1 cellular context compared by ENCODE assay signal in genomic region chr20:17940447-17940971, GRCh38.
TF ChIP-seq lines count a peak whose summit lies in the region.

No MANE protein-coding gene starts in this region.

TF ChIP-seq in HepG2, 621 proteins besides CTCF, POLR2A, EP300 and RAD21 (continues in another document):
- TF ChIP-seq SRSF1 (optimal IDR thresholded peaks at IDR 0.05; ENCODE audit: low read depth, low read length): no peak
- no peak for TF ChIP-seq ZBTB20 (CRISPR knock-in tag; IDR thresholded peaks at IDR 0.05; ENCODE audit: borderline replicate concordance, low read depth)
- no peak for TF ChIP-seq ELF4 (CRISPR knock-in tag; IDR thresholded peaks at IDR 0.05; ENCODE audit: borderline replicate concordance)
- no peak; the same call in 1 of the 2 replicates for TF ChIP-seq ZSCAN9 (CRISPR knock-in tag; IDR thresholded peaks at IDR 0.05; ENCODE audit: borderline replicate concordance)
- TF ChIP-seq ZNF24 (IDR thresholded peaks at IDR 0.05): no peak
- no peak; the same call in 1 of the 2 replicates for TF ChIP-seq ATF3 (CRISPR knock-in tag; IDR thresholded peaks at IDR 0.05)
- peak; percentile 86 for TF ChIP-seq AGO2 (optimal IDR thresholded peaks at IDR 0.05; ENCODE audit: low read depth, low read length)
- TF ChIP-seq NR2C2 (CRISPR knock-in tag; IDR thresholded peaks at IDR 0.05; ENCODE audit: borderline replicate concordance): no peak
- TF ChIP-seq ETV5 (CRISPR knock-in tag; IDR thresholded peaks at IDR 0.05; ENCODE audit: borderline replicate concordance): no peak; the same call in 1 of the 2 replicates
- no peak for TF ChIP-seq NFRKB (IDR thresholded peaks at IDR 0.05)
- no peak for TF ChIP-seq ZNF138 (CRISPR knock-in tag; IDR thresholded peaks at IDR 0.05; ENCODE audit: low read depth)
- peak; percentile 76; the same call in 1 of the 2 replicates for TF ChIP-seq NCOA5 (CRISPR knock-in tag; IDR thresholded peaks at IDR 0.05)
- TF ChIP-seq STAG1 (CRISPR knock-in tag; IDR thresholded peaks at IDR 0.05): no peak
- TF ChIP-seq ZNF772 (CRISPR knock-in tag; IDR thresholded peaks at IDR 0.05): no peak
- TF ChIP-seq ZNF468 (CRISPR knock-in tag; IDR thresholded peaks at IDR 0.05): no peak
- no peak for TF ChIP-seq ZNF629 (CRISPR knock-in tag; conservative IDR thresholded peaks at IDR 0.05)
- TF ChIP-seq XBP1 (CRISPR knock-in tag; IDR thresholded peaks at IDR 0.05): no peak
- TF ChIP-seq ZNF598 (CRISPR knock-in tag; IDR thresholded peaks at IDR 0.05; ENCODE audit: borderline replicate concordance): 0 out of 2 replicates have a peak, but pooled peaks have one; percentile 5
- TF ChIP-seq RNF2 (conservative IDR thresholded peaks at IDR 0.05; ENCODE audit: low read depth): no peak
- no peak for TF ChIP-seq ZNF550 (CRISPR knock-in tag; IDR thresholded peaks at IDR 0.05; ENCODE audit: borderline replicate concordance)
- TF ChIP-seq ZFP41 (CRISPR knock-in tag; IDR thresholded peaks at IDR 0.05; ENCODE audit: borderline replicate concordance): no peak
- 0 out of 2 replicates have a peak, but pooled peaks have one; percentile 25 for TF ChIP-seq ZNF343 (CRISPR knock-in tag; IDR thresholded peaks at IDR 0.05)
- TF ChIP-seq PREB (CRISPR knock-in tag; IDR thresholded peaks at IDR 0.05): peak; percentile 48; the same call in 1 of the 2 replicates
- peak; percentile 96 for TF ChIP-seq PAF1 (CRISPR knock-in tag; IDR thresholded peaks at IDR 0.05)
- TF ChIP-seq NFATC3 (CRISPR knock-in tag; IDR thresholded peaks at IDR 0.05): no peak
- no peak for TF ChIP-seq ZNF75D (CRISPR knock-in tag; IDR thresholded peaks at IDR 0.05; ENCODE audit: borderline replicate concordance)
- no peak for TF ChIP-seq SP140L (CRISPR knock-in tag; IDR thresholded peaks at IDR 0.05; ENCODE audit: borderline replicate concordance)
- no peak for TF ChIP-seq ZMAT3 (CRISPR knock-in tag; conservative IDR thresholded peaks at IDR 0.05)
- 0 out of 2 replicates have a peak, but pooled peaks have one; percentile 35 for TF ChIP-seq FOXJ3 (CRISPR knock-in tag; IDR thresholded peaks at IDR 0.05; ENCODE audit: borderline replicate concordance)
- TF ChIP-seq MYPOP (CRISPR knock-in tag; IDR thresholded peaks at IDR 0.05): 0 out of 2 replicates have a peak, but pooled peaks have one; percentile 10
- no peak for TF ChIP-seq TFE3 (CRISPR knock-in tag; IDR thresholded peaks at IDR 0.05)
- no peak for TF ChIP-seq ZFP36 (IDR thresholded peaks at IDR 0.05; ENCODE audit: borderline replicate concordance, low read depth, low read length, partially characterized antibody)
- TF ChIP-seq ZNF354B (CRISPR knock-in tag; IDR thresholded peaks at IDR 0.05): 0 out of 2 replicates have a peak, but pooled peaks have one; percentile 76
- no peak; the same call in 1 of the 2 replicates for TF ChIP-seq ZBTB25 (CRISPR knock-in tag; IDR thresholded peaks at IDR 0.05)
- no peak for TF ChIP-seq MLLT10 (CRISPR knock-in tag; IDR thresholded peaks at IDR 0.05)
- no peak for TF ChIP-seq ZNF724P (CRISPR knock-in tag; IDR thresholded peaks at IDR 0.05; ENCODE audit: borderline replicate concordance)
- TF ChIP-seq ZNF251 (CRISPR knock-in tag; IDR thresholded peaks at IDR 0.05): 0 out of 2 replicates have a peak, but pooled peaks have one; percentile 44
- TF ChIP-seq KDM5B (CRISPR knock-in tag; IDR thresholded peaks at IDR 0.05; ENCODE audit: borderline replicate concordance): no peak
- TF ChIP-seq ZNF260 (CRISPR knock-in tag; IDR thresholded peaks at IDR 0.05; ENCODE audit: borderline replicate concordance, low read depth): no peak
- no peak for TF ChIP-seq MAFF (IDR thresholded peaks at IDR 0.05; ENCODE audit: low read depth, low read length)
- no peak for TF ChIP-seq NFE2L1 (CRISPR knock-in tag; IDR thresholded peaks at IDR 0.05; ENCODE audit: borderline replicate concordance)
- peak; percentile 36; the same call in 1 of the 2 replicates for TF ChIP-seq KLF12 (CRISPR knock-in tag; IDR thresholded peaks at IDR 0.05; ENCODE audit: borderline replicate concordance)
- TF ChIP-seq ZNF576 (CRISPR knock-in tag; IDR thresholded peaks at IDR 0.05): no peak
- TF ChIP-seq CBX1 (IDR thresholded peaks at IDR 0.05; ENCODE audit: low read depth): no peak
- TF ChIP-seq ZNF124 (CRISPR knock-in tag; IDR thresholded peaks at IDR 0.05): no peak
- 0 out of 2 replicates have a peak, but pooled peaks have one; percentile 14 for TF ChIP-seq SKIL (CRISPR knock-in tag; IDR thresholded peaks at IDR 0.05; ENCODE audit: borderline replicate concordance)
- TF ChIP-seq ELF3 (CRISPR knock-in tag; IDR thresholded peaks at IDR 0.05): no peak
- 0 out of 2 replicates have a peak, but pooled peaks have one; percentile 13 for TF ChIP-seq NCOA2 (CRISPR knock-in tag; IDR thresholded peaks at IDR 0.05)
- no peak for TF ChIP-seq EHMT2 (IDR thresholded peaks at IDR 0.05; ENCODE audit: borderline replicate concordance, low read depth, low read length)
- no peak for TF ChIP-seq CCAR2 (optimal IDR thresholded peaks at IDR 0.05; ENCODE audit: low read depth, low read length)
- TF ChIP-seq ZBED4 (CRISPR knock-in tag; IDR thresholded peaks at IDR 0.05; ENCODE audit: borderline replicate concordance): no peak
- peak; percentile 29; the same call in 1 of the 2 replicates for TF ChIP-seq NFYB (CRISPR knock-in tag; IDR thresholded peaks at IDR 0.05)
- TF ChIP-seq TRAFD1 (CRISPR knock-in tag; IDR thresholded peaks at IDR 0.05; ENCODE audit: borderline replicate concordance): no peak
- TF ChIP-seq ZNF205 (CRISPR knock-in tag; IDR thresholded peaks at IDR 0.05): no peak
- TF ChIP-seq ZNF549 (CRISPR knock-in tag; IDR thresholded peaks at IDR 0.05): no peak
- TF ChIP-seq SOX13 (IDR thresholded peaks at IDR 0.05): no peak; the same call in 1 of the 2 replicates
- no peak for TF ChIP-seq SOX13 (CRISPR knock-in tag; conservative IDR thresholded peaks at IDR 0.05 in 1 of 2, IDR thresholded peaks at IDR 0.05 in 1 of 2)
